9 cellular contexts compared by ENCODE assay signal in genomic region chr7:130667593-130668257, GRCh38. TPM values are rescaled to one million over a fixed set of nuclear protein-coding genes. Genes with fewer than 3 reads are reported as not detected.
DNase-seq lines count a peak whose midpoint lies in the region; ATAC-seq and TF ChIP-seq lines count a peak whose summit lies in the region.
"Had no signal": no experiment of that assay in that cellular context is flagged by ENCODE, and none has a peak within 500 bp of the region (broad histone marks: within the 10 kb centered on the region; RNA-seq: fewer than 3 reads in every experiment).

No MANE protein-coding gene starts in this region.

- no peak for TF ChIP-seq CTCF in BJ (IDR thresholded peaks at IDR 0.05; ENCODE audit: insufficient read depth, low read depth, low read length)
- no peak for TF ChIP-seq CTCF in endothelial cell (IDR thresholded peaks at IDR 0.05; ENCODE audit: unreplicated experiment)
- no peak for TF ChIP-seq CTCF in neural progenitor cell (IDR thresholded peaks at IDR 0.05)

- POLR2A ChIA-PET in BJ (lab: Charles Lee), result no interaction called here

- H3K27ac ChIP-seq in neural progenitor cell, result no peak overlapping the region

- peak overlapping the region; percentile 25 for H3K9ac ChIP-seq in neural progenitor cell

- no peaks in the 10 kb centered on the region for H3K9me3 ChIP-seq in neural progenitor cell (ENCODE audit: low read depth)

- H2AFZ ChIP-seq in neural progenitor cell (replicated peaks), result peak overlapping the region; percentile 21

- H3K4me3 Mint-ChIP-seq in endothelial cell (ENCODE audit: unreplicated experiment) (peak overlapping the region; percentile 92), neural progenitor cell (peak overlapping the region; percentile 94)

- H3F3A ChIP-seq in neural progenitor cell (ENCODE audit: low read depth), result no peaks in the 10 kb centered on the region

- no peaks in the 10 kb centered on the region for H4K20me1 ChIP-seq in neural progenitor cell (ENCODE audit: low read depth)

- CTCF ChIA-PET in BJ (lab: Yijun Ruan, JAX), result interaction anchor here (1.1 to 1.4 kb wide), 2 partner anchors 13 to 91 kb away, joined by 4 read pairs; no protein-coding TSS in a partner anchor

- peak overlapping the region; percentile 79 for H3K4me2 ChIP-seq in neural progenitor cell

- H3K36me3 ChIP-seq in BJ (ENCODE audit: control insufficient read depth, insufficient read depth, low read length) (no peaks in the 10 kb centered on the region), neural progenitor cell (peaks cover 21% of the 10 kb centered on the region)

- DNase-seq in BJ (ENCODE audit: low read depth) (no peak), RPMI7951 (ENCODE audit: low read depth) (peak; percentile 15), endothelial cell (ENCODE audit: low spot score) (no peak), neural progenitor cell (ENCODE audit: low spot score) (no peak), NCI-H1694 (lab: John Stamatoyannopoulos, UW) (no peak)

- H3K4me1 Mint-ChIP-seq in endothelial cell (ENCODE audit: unreplicated experiment) (peaks cover 22% of the 10 kb centered on the region), neural progenitor cell (peaks cover 18% of the 10 kb centered on the region)

- H3K4me3 ChIP-seq in BJ (ENCODE audit: low read depth, low read length) (peak overlapping the region; percentile 93), neural progenitor cell (peak overlapping the region; percentile 74)

- H3K36me3 Mint-ChIP-seq in endothelial cell (ENCODE audit: low read depth, unreplicated experiment), result no peaks in the 10 kb centered on the region
- peaks cover 11% of the 10 kb centered on the region for H3K36me3 Mint-ChIP-seq in neural progenitor cell

- H3K9me3 Mint-ChIP-seq in endothelial cell (ENCODE audit: unreplicated experiment), result no peaks in the 10 kb centered on the region
- H3K9me3 Mint-ChIP-seq in neural progenitor cell, result no peaks in the 10 kb centered on the region

- ATAC-seq in GM19328 (IDR thresholded peaks at IDR 0.05; ENCODE audit: unreplicated experiment), result peak; percentile 1
- no peak for ATAC-seq in GM21423 (IDR thresholded peaks at IDR 0.05; ENCODE audit: unreplicated experiment)
- no peak for ATAC-seq in HG03457 (IDR thresholded peaks at IDR 0.05; ENCODE audit: unreplicated experiment)

- H3K27me3 Mint-ChIP-seq in endothelial cell (ENCODE audit: unreplicated experiment) (peaks cover 4% of the 10 kb centered on the region), neural progenitor cell (ENCODE audit: insufficient read depth, low read depth) (no peaks in the 10 kb centered on the region)

- H3K79me2 ChIP-seq in neural progenitor cell (ENCODE audit: low read depth), result peaks cover 22% of the 10 kb centered on the region

- H3K27ac Mint-ChIP-seq in endothelial cell (ENCODE audit: unreplicated experiment), result peak overlapping the region; percentile 52
- H3K27ac Mint-ChIP-seq in neural progenitor cell, result no peak overlapping the region

- H3K27me3 ChIP-seq in BJ (ENCODE audit: control insufficient read depth, insufficient read depth, low read length) (no peaks in the 10 kb centered on the region), neural progenitor cell (peaks cover 10% of the 10 kb centered on the region)

- peaks cover 13% of the 10 kb centered on the region for H3K4me1 ChIP-seq in neural progenitor cell

RNA-seq across cellular contexts. Expression of gene COPG2, which starts 0.8 kb away (rescaled TPM):
- 22.1 and 36.5 TPM in 2 replicates for polyA plus RNA-seq in BJ (2011; rRNA removed)
- 17.8 and 21.9 TPM in 2 replicates for polyA minus RNA-seq in BJ (2011; rRNA and poly(A)+ RNA removed)
- total RNA-seq in RPMI7951 (2014; rRNA removed; shearing (Covaris generic)), result 38.9 and 39.3 TPM in 2 replicates
- 40.0 TPM for total RNA-seq in endothelial cell (ENCODE audit: unreplicated experiment)
- total RNA-seq in neural progenitor cell (ENCODE audit: low replicate concordance), result 139 and 167 TPM in 2 replicates

RNA-seq across cellular contexts. Expression of gene TSGA13, which starts 18.6 kb away (rescaled TPM):
- polyA plus RNA-seq in BJ (2011; rRNA removed), result not detected in 2 replicates
- polyA minus RNA-seq in BJ (2011; rRNA and poly(A)+ RNA removed), result not detected in 2 replicates
- not detected in 2 replicates for total RNA-seq in RPMI7951 (2014; rRNA removed; shearing (Covaris generic))
- total RNA-seq in endothelial cell (ENCODE audit: unreplicated experiment) (not detected), neural progenitor cell (ENCODE audit: low replicate concordance) (not detected in 2 replicates)
- total RNA-seq: NCI-H460 had no signal
